1 cellular context compared by ENCODE assay signal in genomic region chr15:79310985-79311900, GRCh38.
A peak's percentile ranks its signal among the peaks of the same experiment; 100 is the strongest.
TF ChIP-seq lines count a peak whose summit lies in the region.

TMED3 (plus strand) TSS chr15:79311112; CDS start chr15:79311250, 138 bp downstream.

TF ChIP-seq in HEK293, 187 proteins besides CTCF, POLR2A, EP300 and RAD21 (continued from another document and continues in another):
- TF ChIP-seq, protein P1, sequence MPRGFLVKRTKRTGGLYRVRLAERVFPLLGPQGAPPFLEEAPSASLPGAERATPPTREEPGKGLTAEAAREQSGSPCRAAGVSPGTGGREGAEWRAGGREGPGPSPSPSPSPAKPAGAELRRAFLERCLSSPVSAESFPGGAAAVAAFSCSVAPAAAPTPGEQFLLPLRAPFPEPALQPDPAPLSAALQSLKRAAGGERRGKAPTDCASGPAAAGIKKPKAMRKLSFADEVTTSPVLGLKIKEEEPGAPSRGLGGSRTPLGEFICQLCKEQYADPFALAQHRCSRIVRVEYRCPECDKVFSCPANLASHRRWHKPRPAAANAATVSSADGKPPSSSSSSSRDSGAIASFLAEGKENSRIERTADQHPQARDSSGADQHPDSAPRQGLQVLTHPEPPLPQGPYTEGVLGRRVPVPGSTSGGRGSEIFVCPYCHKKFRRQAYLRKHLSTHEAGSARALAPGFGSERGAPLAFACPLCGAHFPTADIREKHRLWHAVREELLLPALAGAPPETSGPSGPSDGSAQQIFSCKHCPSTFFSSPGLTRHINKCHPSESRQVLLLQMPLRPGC (tag by site-specific recombination; IDR thresholded peaks at IDR 0.05), result no peak
- TF ChIP-seq KLF8 (tag by site-specific recombination; IDR thresholded peaks at IDR 0.05) (no peak; the same call in 1 of the 2 replicates), ZNF302 (tag by site-specific recombination; IDR thresholded peaks at IDR 0.05; ENCODE audit: low read depth) (no peak), REPIN1 (tag by site-specific recombination; IDR thresholded peaks at IDR 0.05; ENCODE audit: low read depth) (no peak; the same call in 1 of the 2 replicates), ZNF416 (tag by site-specific recombination; IDR thresholded peaks at IDR 0.05) (no peak), SP3 (tag by site-specific recombination; IDR thresholded peaks at IDR 0.05) (no peak; the same call in 1 of the 2 replicates), ZNF391 (tag by site-specific recombination; IDR thresholded peaks at IDR 0.05; ENCODE audit: borderline replicate concordance, low read depth) (no peak), GFI1B (tag by site-specific recombination; IDR thresholded peaks at IDR 0.05) (no peak), SCRT2 (tag by site-specific recombination; IDR thresholded peaks at IDR 0.05) (no peak; the same call in none of the 2 replicates), ZFHX2 (tag by site-specific recombination; conservative IDR thresholded peaks at IDR 0.05) (peak; percentile 27; the same call in 1 of the 2 replicates), ZFP69B (tag by site-specific recombination; IDR thresholded peaks at IDR 0.05) (peak; percentile 73; the same call in 1 of the 2 replicates), GLI2 (tag by site-specific recombination; IDR thresholded peaks at IDR 0.05; ENCODE audit: borderline replicate concordance, low read depth) (no peak), ZNF248 (tag by site-specific recombination; IDR thresholded peaks at IDR 0.05) (no peak), ZNF510 (tag by site-specific recombination; IDR thresholded peaks at IDR 0.05; ENCODE audit: insufficient replicate concordance) (no peak), WT1 (tag by site-specific recombination; IDR thresholded peaks at IDR 0.05) (no peak), ZNF555 (tag by site-specific recombination; conservative IDR thresholded peaks at IDR 0.05) (no peak), ZNF184 (tag by site-specific recombination; IDR thresholded peaks at IDR 0.05) (no peak), ZNF354C (tag by site-specific recombination; IDR thresholded peaks at IDR 0.05; ENCODE audit: borderline replicate concordance, low read depth) (no peak), ZNF146 (tag by site-specific recombination; IDR thresholded peaks at IDR 0.05) (no peak), YY2 (tag by site-specific recombination; IDR thresholded peaks at IDR 0.05) (no peak), ZSCAN23 (tag by site-specific recombination; IDR thresholded peaks at IDR 0.05) (no peak), ZEB2 (tag by site-specific recombination; IDR thresholded peaks at IDR 0.05) (0 out of 2 replicates have a peak, but pooled peaks have one; percentile 51), ZBTB20 (tag by site-specific recombination; IDR thresholded peaks at IDR 0.05) (peak; percentile 69; the same call in 1 of the 2 replicates), ZFP3 (tag by site-specific recombination; IDR thresholded peaks at IDR 0.05; ENCODE audit: low read depth) (no peak), PRDM4 (tag by site-specific recombination; IDR thresholded peaks at IDR 0.05) (no peak), PRDM1 (tag by site-specific recombination; IDR thresholded peaks at IDR 0.05) (no peak), ZNF513 (tag by site-specific recombination; IDR thresholded peaks at IDR 0.05) (no peak), AEBP2 (tag by site-specific recombination; IDR thresholded peaks at IDR 0.05; ENCODE audit: borderline replicate concordance) (no peak), YY1 (tag by site-specific recombination; IDR thresholded peaks at IDR 0.05) (no peak; the same call in 1 of the 2 replicates), ZNF311 (tag by site-specific recombination; IDR thresholded peaks at IDR 0.05; ENCODE audit: borderline replicate concordance) (no peak)
- TF ChIP-seq, protein P2, sequence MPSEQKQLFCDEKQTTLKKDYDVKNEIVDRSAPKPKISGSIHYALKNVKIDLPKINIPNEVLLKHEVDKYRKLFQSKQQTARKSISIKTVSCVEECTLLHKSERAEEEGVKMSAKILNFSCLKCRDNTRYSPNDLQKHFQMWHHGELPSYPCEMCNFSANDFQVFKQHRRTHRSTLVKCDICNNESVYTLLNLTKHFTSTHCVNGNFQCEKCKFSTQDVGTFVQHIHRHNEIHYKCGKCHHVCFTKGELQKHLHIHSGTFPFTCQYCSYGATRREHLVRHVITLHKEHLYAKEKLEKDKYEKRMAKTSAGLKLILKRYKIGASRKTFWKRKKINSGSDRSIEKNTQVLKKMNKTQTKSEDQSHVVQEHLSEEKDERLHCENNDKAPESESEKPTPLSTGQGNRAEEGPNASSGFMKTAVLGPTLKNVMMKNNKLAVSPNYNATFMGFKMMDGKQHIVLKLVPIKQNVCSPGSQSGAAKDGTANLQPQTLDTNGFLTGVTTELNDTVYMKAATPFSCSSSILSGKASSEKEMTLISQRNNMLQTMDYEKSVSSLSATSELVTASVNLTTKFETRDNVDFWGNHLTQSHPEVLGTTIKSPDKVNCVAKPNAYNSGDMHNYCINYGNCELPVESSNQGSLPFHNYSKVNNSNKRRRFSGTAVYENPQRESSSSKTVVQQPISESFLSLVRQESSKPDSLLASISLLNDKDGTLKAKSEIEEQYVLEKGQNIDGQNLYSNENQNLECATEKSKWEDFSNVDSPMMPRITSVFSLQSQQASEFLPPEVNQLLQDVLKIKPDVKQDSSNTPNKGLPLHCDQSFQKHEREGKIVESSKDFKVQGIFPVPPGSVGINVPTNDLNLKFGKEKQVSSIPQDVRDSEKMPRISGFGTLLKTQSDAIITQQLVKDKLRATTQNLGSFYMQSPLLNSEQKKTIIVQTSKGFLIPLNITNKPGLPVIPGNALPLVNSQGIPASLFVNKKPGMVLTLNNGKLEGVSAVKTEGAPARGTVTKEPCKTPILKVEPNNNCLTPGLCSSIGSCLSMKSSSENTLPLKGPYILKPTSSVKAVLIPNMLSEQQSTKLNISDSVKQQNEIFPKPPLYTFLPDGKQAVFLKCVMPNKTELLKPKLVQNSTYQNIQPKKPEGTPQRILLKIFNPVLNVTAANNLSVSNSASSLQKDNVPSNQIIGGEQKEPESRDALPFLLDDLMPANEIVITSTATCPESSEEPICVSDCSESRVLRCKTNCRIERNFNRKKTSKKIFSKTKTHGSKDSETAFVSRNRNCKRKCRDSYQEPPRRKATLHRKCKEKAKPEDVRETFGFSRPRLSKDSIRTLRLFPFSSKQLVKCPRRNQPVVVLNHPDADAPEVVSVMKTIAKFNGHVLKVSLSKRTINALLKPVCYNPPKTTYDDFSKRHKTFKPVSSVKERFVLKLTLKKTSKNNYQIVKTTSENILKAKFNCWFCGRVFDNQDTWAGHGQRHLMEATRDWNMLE (tag by site-specific recombination; conservative IDR thresholded peaks at IDR 0.05; ENCODE audit: low read depth), result no peak
- TF ChIP-seq, protein P3, sequence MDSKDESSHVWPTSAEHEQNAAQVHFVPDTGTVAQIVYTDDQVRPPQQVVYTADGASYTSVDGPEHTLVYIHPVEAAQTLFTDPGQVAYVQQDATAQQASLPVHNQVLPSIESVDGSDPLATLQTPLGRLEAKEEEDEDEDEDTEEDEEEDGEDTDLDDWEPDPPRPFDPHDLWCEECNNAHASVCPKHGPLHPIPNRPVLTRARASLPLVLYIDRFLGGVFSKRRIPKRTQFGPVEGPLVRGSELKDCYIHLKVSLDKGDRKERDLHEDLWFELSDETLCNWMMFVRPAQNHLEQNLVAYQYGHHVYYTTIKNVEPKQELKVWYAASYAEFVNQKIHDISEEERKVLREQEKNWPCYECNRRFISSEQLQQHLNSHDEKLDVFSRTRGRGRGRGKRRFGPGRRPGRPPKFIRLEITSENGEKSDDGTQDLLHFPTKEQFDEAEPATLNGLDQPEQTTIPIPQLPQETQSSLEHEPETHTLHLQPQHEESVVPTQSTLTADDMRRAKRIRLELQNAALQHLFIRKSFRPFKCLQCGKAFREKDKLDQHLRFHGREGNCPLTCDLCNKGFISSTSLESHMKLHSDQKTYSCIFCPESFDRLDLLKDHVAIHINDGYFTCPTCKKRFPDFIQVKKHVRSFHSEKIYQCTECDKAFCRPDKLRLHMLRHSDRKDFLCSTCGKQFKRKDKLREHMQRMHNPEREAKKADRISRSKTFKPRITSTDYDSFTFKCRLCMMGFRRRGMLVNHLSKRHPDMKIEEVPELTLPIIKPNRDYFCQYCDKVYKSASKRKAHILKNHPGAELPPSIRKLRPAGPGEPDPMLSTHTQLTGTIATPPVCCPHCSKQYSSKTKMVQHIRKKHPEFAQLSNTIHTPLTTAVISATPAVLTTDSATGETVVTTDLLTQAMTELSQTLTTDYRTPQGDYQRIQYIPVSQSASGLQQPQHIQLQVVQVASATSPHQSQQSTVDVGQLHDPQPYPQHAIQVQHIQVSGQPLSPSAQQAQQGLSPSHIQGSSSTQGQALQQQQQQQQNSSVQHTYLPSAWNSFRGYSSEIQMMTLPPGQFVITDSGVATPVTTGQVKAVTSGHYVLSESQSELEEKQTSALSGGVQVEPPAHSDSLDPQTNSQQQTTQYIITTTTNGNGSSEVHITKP (tag by site-specific recombination; IDR thresholded peaks at IDR 0.05), result no peak
- TF ChIP-seq, protein P4, sequence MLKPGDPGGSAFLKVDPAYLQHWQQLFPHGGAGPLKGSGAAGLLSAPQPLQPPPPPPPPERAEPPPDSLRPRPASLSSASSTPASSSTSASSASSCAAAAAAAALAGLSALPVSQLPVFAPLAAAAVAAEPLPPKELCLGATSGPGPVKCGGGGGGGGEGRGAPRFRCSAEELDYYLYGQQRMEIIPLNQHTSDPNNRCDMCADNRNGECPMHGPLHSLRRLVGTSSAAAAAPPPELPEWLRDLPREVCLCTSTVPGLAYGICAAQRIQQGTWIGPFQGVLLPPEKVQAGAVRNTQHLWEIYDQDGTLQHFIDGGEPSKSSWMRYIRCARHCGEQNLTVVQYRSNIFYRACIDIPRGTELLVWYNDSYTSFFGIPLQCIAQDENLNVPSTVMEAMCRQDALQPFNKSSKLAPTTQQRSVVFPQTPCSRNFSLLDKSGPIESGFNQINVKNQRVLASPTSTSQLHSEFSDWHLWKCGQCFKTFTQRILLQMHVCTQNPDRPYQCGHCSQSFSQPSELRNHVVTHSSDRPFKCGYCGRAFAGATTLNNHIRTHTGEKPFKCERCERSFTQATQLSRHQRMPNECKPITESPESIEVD (tag by site-specific recombination; IDR thresholded peaks at IDR 0.05), result no peak
- TF ChIP-seq, protein P5, sequence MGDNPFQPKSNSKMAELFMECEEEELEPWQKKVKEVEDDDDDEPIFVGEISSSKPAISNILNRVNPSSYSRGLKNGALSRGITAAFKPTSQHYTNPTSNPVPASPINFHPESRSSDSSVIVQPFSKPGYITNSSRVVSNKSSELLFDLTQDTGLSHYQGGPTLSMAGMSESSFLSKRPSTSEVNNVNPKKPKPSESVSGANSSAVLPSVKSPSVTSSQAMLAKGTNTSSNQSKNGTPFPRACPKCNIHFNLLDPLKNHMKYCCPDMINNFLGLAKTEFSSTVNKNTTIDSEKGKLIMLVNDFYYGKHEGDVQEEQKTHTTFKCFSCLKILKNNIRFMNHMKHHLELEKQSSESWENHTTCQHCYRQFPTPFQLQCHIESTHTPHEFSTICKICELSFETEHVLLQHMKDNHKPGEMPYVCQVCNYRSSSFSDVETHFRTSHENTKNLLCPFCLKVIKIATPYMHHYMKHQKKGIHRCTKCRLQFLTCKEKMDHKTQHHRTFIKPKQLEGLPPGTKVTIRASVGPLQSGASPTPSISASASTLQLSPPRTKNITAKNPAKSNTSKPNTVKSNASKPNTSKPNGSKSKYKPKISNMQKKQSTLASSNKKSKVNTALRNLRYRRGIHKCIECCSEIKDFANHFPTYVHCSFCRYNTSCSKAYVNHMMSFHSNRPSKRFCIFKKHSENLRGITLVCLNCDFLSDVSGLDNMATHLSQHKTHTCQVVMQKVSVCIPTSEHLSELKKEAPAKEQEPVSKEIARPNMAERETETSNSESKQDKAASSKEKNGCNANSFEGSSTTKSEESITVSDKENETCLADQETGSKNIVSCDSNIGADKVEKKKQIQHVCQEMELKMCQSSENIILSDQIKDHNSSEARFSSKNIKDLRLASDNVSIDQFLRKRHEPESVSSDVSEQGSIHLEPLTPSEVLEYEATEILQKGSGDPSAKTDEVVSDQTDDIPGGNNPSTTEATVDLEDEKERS (tag by site-specific recombination; IDR thresholded peaks at IDR 0.05), result no peak
- TF ChIP-seq, protein P6, sequence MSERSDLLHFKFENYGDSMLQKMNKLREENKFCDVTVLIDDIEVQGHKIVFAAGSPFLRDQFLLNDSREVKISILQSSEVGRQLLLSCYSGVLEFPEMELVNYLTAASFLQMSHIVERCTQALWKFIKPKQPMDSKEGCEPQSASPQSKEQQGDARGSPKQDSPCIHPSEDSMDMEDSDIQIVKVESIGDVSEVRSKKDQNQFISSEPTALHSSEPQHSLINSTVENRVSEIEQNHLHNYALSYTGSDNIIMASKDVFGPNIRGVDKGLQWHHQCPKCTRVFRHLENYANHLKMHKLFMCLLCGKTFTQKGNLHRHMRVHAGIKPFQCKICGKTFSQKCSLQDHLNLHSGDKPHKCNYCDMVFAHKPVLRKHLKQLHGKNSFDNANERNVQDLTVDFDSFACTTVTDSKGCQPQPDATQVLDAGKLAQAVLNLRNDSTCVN (tag by site-specific recombination; optimal IDR thresholded peaks at IDR 0.05), result peak; percentile 86
